Comparison of ENCODE assay signal across 9 cellular contexts in genomic region chr11:33912405-33913361, GRCh38. TPM values are rescaled to one million over a fixed set of nuclear protein-coding genes. Genes with fewer than 3 reads are reported as not detected.
A peak's percentile ranks its signal among the peaks of the same experiment; 100 is the strongest.
DNase-seq lines count a peak whose midpoint lies in the region; ATAC-seq, FAIRE-seq and TF ChIP-seq lines count a peak whose summit lies in the region.
"Had no signal": no experiment of that assay in that cellular context is flagged by ENCODE, and none has a peak within 500 bp of the region (broad histone marks: within the 10 kb centered on the region; RNA-seq: fewer than 3 reads in every experiment).

No MANE protein-coding gene starts in this region.

- CTCF ChIA-PET in AG04450 (lab: Charles Lee) (interaction anchor here (2.1 kb wide), 1 partner anchor 55 kb away, joined by 8 read pairs; no protein-coding TSS in a partner anchor), GM12878 (lab: Yijun Ruan, JAX) (interaction anchor here (0.7 to 2.0 kb wide), 5 partner anchors 9 to 1154 kb away, joined by 3 to 9 read pairs (median 5); no protein-coding TSS in a partner anchor)

- ATAC-seq in GM18517 (IDR thresholded peaks at IDR 0.05; ENCODE audit: unreplicated experiment) (peak; percentile 81), HG02852 (IDR thresholded peaks at IDR 0.05; ENCODE audit: unreplicated experiment) (peak; percentile 88), GM12878 (peak; percentile 98)

- H2AFZ ChIP-seq in GM12878 (ENCODE audit: control insufficient read depth, low read depth, low read length): peak overlapping the region; percentile 79

- SMC1A ChIA-PET in GM12878 (lab: Charles Lee; ENCODE audit: uncharacterized antibody, unreplicated experiment): interaction anchor here (0.8 to 3.2 kb wide), 12 partner anchors 18 to 58 kb away, joined by 3 to 14 read pairs (median 4); no protein-coding TSS in a partner anchor

- peak overlapping the region; percentile 65 for H3K4me2 ChIP-seq in GM12878 (ENCODE audit: control insufficient read depth, insufficient read depth)

- peak; percentile 97 for FAIRE-seq in GM12878 (lab: Jason Lieb, UNC)
- FAIRE-seq: endometrium had no signal

- H3K36me3 ChIP-seq in GM12878 (ENCODE audit: control insufficient read depth in 2 of 2, insufficient read depth in 2 of 2, low read length in 1 of 2) (no peaks in the 10 kb centered on the region), neutrophil (no peaks in the 10 kb centered on the region)

- RAD21 ChIA-PET in GM12878 (lab: Charles Lee; ENCODE audit: unreplicated experiment): interaction anchor here (0.7 to 1.7 kb wide), 4 partner anchors 18 to 58 kb away, joined by 3 to 5 read pairs (median 4); no protein-coding TSS in a partner anchor

- H3K4me1 ChIP-seq in GM12878 (ENCODE audit: control insufficient read depth, insufficient read depth, low read length) (peaks cover 12% of the 10 kb centered on the region), neutrophil (ENCODE audit: control insufficient read depth in 1 of 2, insufficient read depth in 1 of 2, low read depth in 1 of 2, low read length in 1 of 2) (peaks cover 52 to 56% of the 10 kb centered on the region in 2 experiments)

- under 1% methylated on average over 12 of the region's 12 CpGs for WGBS in GM12878 (ENCODE audit: insufficient coverage, insufficient replicate concordance, low lambda C conversion rate, missing lambda C conversion rate)

- H3K9ac ChIP-seq in GM12878 (ENCODE audit: control insufficient read depth, insufficient read depth, low read length): peak overlapping the region; percentile 40; the same call in 1 of the 2 replicates

- H3K79me2 ChIP-seq in GM12878 (ENCODE audit: control insufficient read depth, insufficient read depth, low read length): no peaks in the 10 kb centered on the region

- DNase-seq in AG04450 (ENCODE audit: low read depth, low spot score) (peak; percentile 59), NCI-H2029 treated with DMSO at 0.1 percent for 48 hours (lab: John Stamatoyannopoulos, UW) (peak; percentile 15), GM12878 (ENCODE audit: low read depth, low spot score) (peak; percentile 82)
- no peak for DNase-seq in stimulated activated CD4-positive, alpha-beta T cell treated with anti-CD3 and anti-CD28 coated beads, Interleukin-2, amount 100 ng/mL, for 24 hours
- no peak for DNase-seq in stimulated activated naive CD4-positive, alpha-beta T cell treated with Interleukin-2 at 50 U/mL for 16 hours (lab: John Stamatoyannopoulos, UW)

- intact Hi-C loops in GM12878 (cut with micrococcal nuclease; ENCODE audit: unreplicated experiment): loop anchor here (1.0 to 5.0 kb wide), 2 partner anchors 19 to 45 kb away; no protein-coding TSS in a partner anchor

- no peak overlapping the region for H3K4me3 ChIP-seq in AG04450 (ENCODE audit: low read depth, low read length)
- H3K4me3 ChIP-seq in GM12878: no peak overlapping the region
- H3K4me3 ChIP-seq in neutrophil (ENCODE audit: low read depth in 1 of 2, low read length in 1 of 2): peak overlapping the region; percentile 6 to 12

- no peak for TF ChIP-seq RAD21 in GM12878 (IDR thresholded peaks at IDR 0.05; ENCODE audit: insufficient read depth, low read depth, low read length)

- in situ Hi-C loops in GM12878 (cut with MboI): no loop called here

- TF ChIP-seq CTCF in AG04450 (IDR thresholded peaks at IDR 0.05; ENCODE audit: low read depth, low read length) (no peak), GM12878 (IDR thresholded peaks at IDR 0.05 in 2 of 3, conservative IDR thresholded peaks at IDR 0.05 in 1 of 3; ENCODE audit: control insufficient read depth in 2 of 3, extremely low read depth in 1 of 3, insufficient read depth in 1 of 3, low read depth in 3 of 3, low read length in 3 of 3) (no peak), neutrophil (IDR thresholded peaks at IDR 0.05) (no peak)

- H4K20me1 ChIP-seq in GM12878 (ENCODE audit: control insufficient read depth, insufficient read depth): no peaks in the 10 kb centered on the region

- POLR2A ChIA-PET in AG04450 (lab: Yijun Ruan, JAX): interaction anchor here (0.7 to 1.1 kb wide), 2 partner anchors 13 to 158 kb away, joined by 3 read pairs; no protein-coding TSS in a partner anchor
- POLR2A ChIA-PET in GM12878 (lab: Charles Lee): interaction anchor here (0.5 to 0.7 kb wide), 4 partner anchors 21 to 155 kb away, joined by 3 to 7 read pairs (median 3); partner anchors contain the start of genes CAPRIN1 and LMO2

- H3K9me3 ChIP-seq in AG04450 (ENCODE audit: control insufficient read depth, insufficient read depth, low read length) (no peaks in the 10 kb centered on the region), GM12878 (replicated peaks; ENCODE audit: control insufficient read depth, insufficient read depth, low read length) (peaks cover 5% of the 10 kb centered on the region; the same call in 2 of the 3 replicates), neutrophil (no peaks in the 10 kb centered on the region)

- 0 out of 4 replicates have a peak, but pooled peaks have one; percentile 16 to 45 for TF ChIP-seq EP300 in GM12878 (IDR thresholded peaks at IDR 0.05; ENCODE audit: borderline replicate concordance in 1 of 2, control insufficient read depth in 1 of 2, low read depth in 2 of 2, low read length in 2 of 2)

- peaks cover 27% of the 10 kb centered on the region for H3K27me3 ChIP-seq in AG04450 (ENCODE audit: control insufficient read depth, insufficient read depth, low read length)
- no peaks in the 10 kb centered on the region for H3K27me3 ChIP-seq in GM12878 (replicated peaks in 1 of 2; ENCODE audit: control insufficient read depth in 2 of 2, insufficient read depth in 2 of 2, low read length in 1 of 2)
- no peaks in the 10 kb centered on the region for H3K27me3 ChIP-seq in neutrophil

- H3K27ac ChIP-seq in AG04450 (ENCODE audit: low read depth, low read length) (no peak overlapping the region), GM12878 (ENCODE audit: control insufficient read depth, insufficient read depth) (peak overlapping the region; percentile 82), neutrophil (peak overlapping the region; percentile 86)

- TF ChIP-seq POLR2A in GM12878 (IDR thresholded peaks at IDR 0.05; ENCODE audit: low read depth, low read length): peak; percentile 39; the same call in 1 of the 2 replicates

- BruUV-seq in GM12878 (replicated peaks; lab: Mats Ljungman, UMichigan): no TSS peak

TF ChIP-seq in GM12878, 131 proteins besides CTCF, POLR2A, EP300 and RAD21 (continues in another document):
- TF ChIP-seq ATF3 (IDR thresholded peaks at IDR 0.05; ENCODE audit: borderline replicate concordance, extremely low read depth, low read depth, low read length) (no peak), ZBTB33 (IDR thresholded peaks at IDR 0.05) (no peak), MTA2 (IDR thresholded peaks at IDR 0.05; ENCODE audit: low read depth) (peak; percentile 93), PAX5 (IDR thresholded peaks at IDR 0.05; ENCODE audit: borderline replicate concordance, low read depth, low read length) (peak; percentile 67; the same call in 1 of the 2 replicates), MTA3 (IDR thresholded peaks at IDR 0.05; ENCODE audit: borderline replicate concordance, low read length) (0 out of 2 replicates have a peak, but pooled peaks have one; percentile 59), STAT3 (IDR thresholded peaks at IDR 0.05; ENCODE audit: low read depth, low read length) (peak; percentile 20; the same call in 1 of the 2 replicates), USF2 (IDR thresholded peaks at IDR 0.05; ENCODE audit: borderline replicate concordance, low read depth, low read length) (no peak), HDGF (IDR thresholded peaks at IDR 0.05) (no peak)

RNA-seq across cellular contexts. Expression of gene LMO2, which starts 20.8 kb away (rescaled TPM):
- 0.05 TPM in 1 of 2 replicates, not detected in the other for polyA plus RNA-seq in AG04450 (2011; rRNA removed)
- polyA minus RNA-seq in AG04450 (2011; rRNA and poly(A)+ RNA removed): not detected in 2 replicates
- not detected in 2 replicates for total RNA-seq in GM12878 (2013; cell fraction: nucleolus; rRNA removed)
- total RNA-seq in GM12878 (2014; rRNA removed): 0.98 and 1.7 TPM in 2 replicates
- total RNA-seq in GM12878 (2014; rRNA removed; fragmentation: Illumina TruSeq; extraction: Trizol): 1.0 and 1.2 TPM in 2 replicates
- total RNA-seq in GM12878 (2021): 0.98 and 1.7 TPM in 2 replicates
- 4.0 TPM for polyA plus RNA-seq in GM12878 (2011; ENCODE audit: low read depth)
- polyA plus RNA-seq in GM12878 (2011; rRNA removed): 1.1 TPM in 2 replicates
- 0.42 and 0.53 TPM in 2 replicates for polyA plus RNA-seq in GM12878 (2011; cell fraction: cytosol; rRNA removed)
- 0.24 and 0.25 TPM in 2 replicates for polyA plus RNA-seq in GM12878 (2011; cell fraction: nucleus; rRNA removed)
- polyA plus RNA-seq in GM12878 (2012): 4.1 and 7.5 TPM in 2 replicates
- 1.4 and 1.9 TPM in 2 replicates for polyA plus RNA-seq in GM12878 (2014; fragmentation: Illumina TruSeq; extraction: Trizol)
- under 1 TPM; 0.29 to 0.47 TPM for polyA plus RNA-seq in GM12878 (2014; fragmentation: Nextera tagmentation; extraction: Ambion mirVana)
- 1.7 TPM in 2 replicates for polyA plus RNA-seq in GM12878 (2014; rRNA removed)
- under 1 TPM in 1 of 2 experiments, not detected in 1; 0.37 TPM for polyA plus RNA-seq in GM12878 (2016; fragmentation: Nextera tagmentation; extraction: Ambion mirVana)
- 0.37 and 0.88 TPM in 2 replicates for polyA minus RNA-seq in GM12878 (2011; rRNA and poly(A)+ RNA removed)
- not detected in 2 replicates for polyA minus RNA-seq in GM12878 (2011; cell fraction: cytosol; rRNA and poly(A)+ RNA removed)
- 0.12 and 0.48 TPM in 2 replicates for polyA minus RNA-seq in GM12878 (2011; cell fraction: nucleus; rRNA and poly(A)+ RNA removed)

Comparison
In these comparisons a context has a peak if more than half of its experiments do, and no peak if none do; other contexts are left out.
1. DNase-seq: peak in AG04450 (single experiment), NCI-H2029 treated with DMSO at 0.1 percent for 48 hours (single experiment) and GM12878 (single experiment); none in stimulated activated CD4-positive, alpha-beta T cell treated with anti-CD3 and anti-CD28 coated beads, Interleukin-2, amount 100 ng/mL, for 24 hours (0 of 2) and stimulated activated naive CD4-positive, alpha-beta T cell treated with Interleukin-2 at 50 U/mL for 16 hours (single experiment).
2. H3K4me3 ChIP-seq: peak in neutrophil (2 of 2); none in AG04450 (single experiment) and GM12878 (single experiment).
3. Peak in every context shown above with its lines, with median percentiles within 50 percentile points of each other: ATAC-seq.